16 cellular contexts compared by ENCODE assay signal in genomic region chr21:37513383-37513782, GRCh38.
"Had no signal": no experiment of that assay in that cellular context is flagged by ENCODE, and none has a peak within 500 bp of the region (broad histone marks: within the 10 kb centered on the region; RNA-seq: fewer than 3 reads in every experiment).

No MANE protein-coding gene starts in this region.

- H3K4me3 Mint-ChIP-seq: activated B cell treated with CpG ODN at 0.5 μM for 24 hours; mesothelial cell of epicardium; stimulated activated naive CD8-positive, alpha-beta T cell treated with anti-CD3 and anti-CD28 coated beads, Interleukin-15, Interleukin-2, amounts not matched to agents 100 ng/mL and 50 ng/mL, for 24 hours had no signal

- DNase-seq: activated B cell treated with CpG ODN at 0.5 μM for 24 hours; activated CD4-positive, alpha-beta T cell treated with anti-CD3 and anti-CD28 coated beads for 48 hours; activated naive CD4-positive, alpha-beta T cell; aorta; cerebellar nuclear complex; dermis blood vessel endothelial cell; gastrocnemius medialis; heart right ventricle; lower lobe of right lung; stimulated activated CD4-positive, alpha-beta T cell treated with anti-CD3 and anti-CD28 coated beads, Interleukin-4, amount 100 ng/mL, for 24 hours; T-helper 2 cell had no signal

- H3K27me3 ChIP-seq: gastrocnemius medialis, heart right ventricle, right atrium auricular region, suprapubic skin had no signal

- ATAC-seq: lower lobe of right lung had no signal

- H3K27ac Mint-ChIP-seq: stimulated activated naive CD8-positive, alpha-beta T cell treated with anti-CD3 and anti-CD28 coated beads, Interleukin-15, Interleukin-2, amounts not matched to agents 100 ng/mL and 50 ng/mL, for 24 hours had no signal

- H3K4me3 ChIP-seq: gastrocnemius medialis, heart right ventricle, lower lobe of right lung, right atrium auricular region, suprapubic skin had no signal

- H3K27me3 Mint-ChIP-seq: activated B cell treated with CpG ODN at 0.5 μM for 24 hours; stimulated activated naive CD8-positive, alpha-beta T cell treated with anti-CD3 and anti-CD28 coated beads, Interleukin-15, Interleukin-2, amounts not matched to agents 100 ng/mL and 50 ng/mL, for 24 hours; type B pancreatic cell had no signal

- H3K9me3 Mint-ChIP-seq: activated B cell treated with CpG ODN at 0.5 μM for 24 hours; mesothelial cell of epicardium; stimulated activated naive CD8-positive, alpha-beta T cell treated with anti-CD3 and anti-CD28 coated beads, Interleukin-15, Interleukin-2, amounts not matched to agents 100 ng/mL and 50 ng/mL, for 24 hours; type B pancreatic cell had no signal

- H3K27ac ChIP-seq: heart right ventricle, lower lobe of right lung, suprapubic skin had no signal

- H3K9me3 ChIP-seq: gastrocnemius medialis, heart right ventricle, lower lobe of right lung, right atrium auricular region, suprapubic skin had no signal

- H3K4me1 ChIP-seq: lower lobe of right lung, right atrium auricular region, suprapubic skin had no signal
